Comparison of ENCODE assay signal across 8 cellular contexts in the genomic region with DNA sequence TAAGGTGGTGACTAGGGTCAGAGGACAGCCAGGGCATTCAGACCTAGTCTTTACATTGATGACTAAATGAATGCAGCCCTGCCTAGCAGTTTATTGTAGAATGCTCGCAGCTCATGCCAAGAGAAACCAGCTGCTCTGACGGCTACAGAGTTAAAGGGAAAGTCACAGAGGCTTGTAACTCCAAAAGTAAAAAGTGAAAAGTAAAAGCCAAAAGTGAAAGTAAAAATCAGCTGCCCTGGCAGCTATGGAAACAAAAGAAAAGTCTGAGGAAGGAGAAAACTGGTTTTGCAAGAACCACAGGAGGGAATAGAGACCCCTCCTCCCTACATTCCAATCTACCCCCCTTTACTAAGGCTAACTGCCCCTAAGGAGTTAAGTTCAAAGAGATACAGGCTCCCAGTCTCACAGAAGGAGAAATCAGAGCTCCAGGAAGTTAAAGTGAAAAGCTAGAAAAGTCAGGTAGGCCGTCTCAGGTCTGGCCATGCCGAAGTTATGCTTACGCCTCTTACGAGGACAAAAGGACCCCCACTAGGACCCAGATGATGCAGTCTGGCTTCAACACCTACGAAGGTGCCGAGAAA. TPM values are rescaled to one million over a fixed set of nuclear protein-coding genes. Genes with fewer than 3 reads are reported as not detected.
DNase-seq lines count a peak whose midpoint lies in the region; ATAC-seq and TF ChIP-seq lines count a peak whose summit lies in the region.

No MANE protein-coding gene starts in this region.

- DNase-seq in AG04449 (ENCODE audit: low read depth, low spot score), result no peak
- DNase-seq in MG63, result peak; percentile 31
- no peak for DNase-seq in effector memory CD4-positive, alpha-beta T cell
- no peak for DNase-seq in NCI-H1436 (lab: John Stamatoyannopoulos, UW)
- no peak for DNase-seq in islet precursor cell
- no peak for DNase-seq in AG20443 (ENCODE audit: low spot score)

- POLR2A ChIA-PET in AG04449 (lab: Yijun Ruan, JAX), result no interaction called here

- no peak for ATAC-seq in HG03139 (IDR thresholded peaks at IDR 0.05; ENCODE audit: unreplicated experiment)

- no peak for TF ChIP-seq CTCF in AG04449 (IDR thresholded peaks at IDR 0.05; ENCODE audit: insufficient read depth, low read length, missing control alignments)

- H3K27me3 ChIP-seq in MG63, result no peaks in the 10 kb centered on the region
- no peaks in the 10 kb centered on the region for H3K27me3 ChIP-seq in effector memory CD4-positive, alpha-beta T cell (replicated peaks; ENCODE audit: control insufficient read depth, insufficient read depth, low read length, poor library complexity, severe bottlenecking)
- H3K27me3 ChIP-seq in mucosa of stomach (ENCODE audit: control insufficient read depth, insufficient read depth, low read length), result no peaks in the 10 kb centered on the region

- H3K9ac ChIP-seq in mucosa of stomach (ENCODE audit: low read length), result peak overlapping the region; percentile 68

- peaks cover 5% of the 10 kb centered on the region for H3K4me1 ChIP-seq in effector memory CD4-positive, alpha-beta T cell (ENCODE audit: control insufficient read depth, insufficient read depth, low read length, poor library complexity, severe bottlenecking)
- H3K4me1 ChIP-seq in mucosa of stomach (ENCODE audit: control insufficient read depth, insufficient read depth, low read length), result no peaks in the 10 kb centered on the region

- H3K9me3 ChIP-seq in MG63 (no peaks in the 10 kb centered on the region), mucosa of stomach (ENCODE audit: control insufficient read depth, low read length) (no peaks in the 10 kb centered on the region)
- no peaks in the 10 kb centered on the region for H3K9me3 ChIP-seq in effector memory CD4-positive, alpha-beta T cell (ENCODE audit: control insufficient read depth, low read length)

- H3K4me3 ChIP-seq in AG04449 (ENCODE audit: low read depth, low read length), result peak overlapping the region; percentile 32
- H3K4me3 ChIP-seq in MG63, result peak overlapping the region; percentile 12
- peak overlapping the region; percentile 42 for H3K4me3 ChIP-seq in effector memory CD4-positive, alpha-beta T cell (ENCODE audit: insufficient read depth, low read depth, low read length, poor library complexity, severe bottlenecking)
- H3K4me3 ChIP-seq in mucosa of stomach (ENCODE audit: low read length), result no peak overlapping the region

- H3K36me3 ChIP-seq in MG63 (no peaks in the 10 kb centered on the region), mucosa of stomach (ENCODE audit: control insufficient read depth, insufficient read depth, low read length) (no peaks in the 10 kb centered on the region)
- no peaks in the 10 kb centered on the region for H3K36me3 ChIP-seq in effector memory CD4-positive, alpha-beta T cell (ENCODE audit: control insufficient read depth, insufficient read depth, low read length)

- CTCF ChIA-PET in AG04449 (lab: Yijun Ruan, JAX), result no interaction called here

- H3K27ac ChIP-seq in effector memory CD4-positive, alpha-beta T cell (ENCODE audit: insufficient read depth, low read length, poor library complexity, severe bottlenecking), result peak overlapping the region; percentile 47

RNA-seq across cellular contexts. Expression of a gene that starts 6.0 kb away (rescaled TPM):
- not detected in 2 replicates for total RNA-seq in MG63 (2014; rRNA removed; shearing (Covaris generic); ENCODE audit: low replicate concordance)

RNA-seq across cellular contexts. Expression of a gene that starts 12.3 kb away (rescaled TPM):
- total RNA-seq in MG63 (2014; rRNA removed; shearing (Covaris generic); ENCODE audit: low replicate concordance), result not detected in 2 replicates

RNA-seq across cellular contexts. Expression of a gene that starts 21.9 kb away (rescaled TPM):
- not detected in 2 replicates for total RNA-seq in MG63 (2014; rRNA removed; shearing (Covaris generic); ENCODE audit: low replicate concordance)

RNA-seq across cellular contexts. Expression of a gene that starts 39.9 kb away (rescaled TPM):
- 3.2 and 7.6 TPM in 2 replicates for total RNA-seq in MG63 (2014; rRNA removed; shearing (Covaris generic); ENCODE audit: low replicate concordance)

RNA-seq across cellular contexts. Expression of a gene that starts 45.0 kb away (rescaled TPM):
- total RNA-seq in MG63 (2014; rRNA removed; shearing (Covaris generic); ENCODE audit: low replicate concordance), result not detected in 2 replicates
